16 cellular contexts compared by ENCODE assay signal in the genomic region with DNA sequence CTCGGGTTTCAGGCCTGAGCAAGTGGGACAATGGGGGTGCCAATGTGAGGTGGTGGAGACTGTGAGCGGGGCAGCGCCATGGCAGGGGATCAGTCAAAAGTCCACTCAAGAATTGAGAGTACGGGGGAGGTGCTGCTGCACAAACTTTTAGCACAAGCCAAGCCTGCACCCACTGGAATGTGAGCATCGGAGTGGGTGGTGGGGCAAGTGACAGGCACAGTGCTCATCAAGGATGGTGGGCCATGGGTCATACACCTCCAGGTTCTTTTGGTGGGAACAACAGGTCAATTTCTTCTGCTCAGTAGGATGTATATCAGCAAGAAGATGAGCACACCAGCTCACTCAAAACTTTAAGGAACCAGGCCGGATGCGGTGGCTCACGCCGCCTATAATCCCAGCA.
"Had no signal": no experiment of that assay in that cellular context is flagged by ENCODE, and none has a peak within 500 bp of the region (broad histone marks: within the 10 kb centered on the region; RNA-seq: fewer than 3 reads in every experiment).

No MANE protein-coding gene starts in this region.

- H3K27me3 ChIP-seq: gastrocnemius medialis, left lung, stomach had no signal

- H3K9me3 ChIP-seq: gastrocnemius medialis, left lung, lower lobe of right lung, stomach had no signal

- H3K4me3 ChIP-seq: gastrocnemius medialis, left lung, lower lobe of right lung, stomach had no signal

- H3K4me1 ChIP-seq: gastrocnemius medialis, lower lobe of right lung, stomach had no signal

- DNase-seq: cortex of kidney; effector memory CD4-positive, alpha-beta T cell; gastrocnemius medialis; immature natural killer cell; left lung; lower lobe of right lung; mesenchymal stem cell; naive B cell; small intestine; stimulated activated CD4-positive, alpha-beta T cell treated with anti-CD3 and anti-CD28 coated beads, Interleukin-12 subunit alpha, Interleukin-12 subunit beta, amount 100 ng/mL, for 4 hours; stimulated activated naive CD4-positive, alpha-beta T cell; stomach; substantia nigra had no signal

- H3K4me3 Mint-ChIP-seq: immature natural killer cell, naive B cell, nephron had no signal

- H3K27ac Mint-ChIP-seq: immature natural killer cell, nephron had no signal

- H3K36me3 ChIP-seq: gastrocnemius medialis, left lung, lower lobe of right lung, stomach had no signal

- H3K9me3 Mint-ChIP-seq: immature natural killer cell, nephron had no signal

- H3K27ac ChIP-seq: gastrocnemius medialis, left lung, lower lobe of right lung, stomach had no signal

- H3K36me3 Mint-ChIP-seq: immature natural killer cell, naive B cell had no signal

- FAIRE-seq: keratinocyte, small intestine, urothelium cell line had no signal

- H3K27me3 Mint-ChIP-seq: naive B cell had no signal
